15 cellular contexts compared by ENCODE assay signal in genomic region chr13:105345116-105345515, GRCh38.
DNase-seq lines count a peak whose midpoint lies in the region; ATAC-seq and TF ChIP-seq lines count a peak whose summit lies in the region.
"Had no signal": no experiment of that assay in that cellular context is flagged by ENCODE, and none has a peak within 500 bp of the region (broad histone marks: within the 10 kb centered on the region; RNA-seq: fewer than 3 reads in every experiment).

No MANE protein-coding gene starts in this region.

- intact Hi-C loops in right lobe of liver (cut with DNase I) = no loop called here
- intact Hi-C loops in activated CD4-positive, alpha-beta memory T cell treated with anti-CD3 and anti-CD28 coated beads for 36 hours (cut with micrococcal nuclease) = no loop called here
- intact Hi-C loops in activated CD8-positive, alpha-beta T cell treated with anti-CD3 and anti-CD28 coated beads for 36 hours (cut with micrococcal nuclease) = no loop called here

- peaks cover 6% of the 10 kb centered on the region for H3K9me3 Mint-ChIP-seq in chondrocyte (ENCODE audit: low read depth)
- no peaks in the 10 kb centered on the region for H3K9me3 Mint-ChIP-seq in activated CD4-positive, alpha-beta memory T cell treated with anti-CD3 and anti-CD28 coated beads for 36 hours
- H3K9me3 Mint-ChIP-seq in activated CD8-positive, alpha-beta T cell treated with anti-CD3 and anti-CD28 coated beads for 36 hours = no peaks in the 10 kb centered on the region
- H3K9me3 Mint-ChIP-seq: CD4-positive, alpha-beta T cell had no signal

- H3K27me3 ChIP-seq in trophoblast cell (ENCODE audit: insufficient read depth, low read length) (no peaks in the 10 kb centered on the region), right lobe of liver (no peaks in the 10 kb centered on the region)

- H3K27me3 Mint-ChIP-seq in chondrocyte (ENCODE audit: low read depth) = no peaks in the 10 kb centered on the region
- H3K27me3 Mint-ChIP-seq in activated CD4-positive, alpha-beta memory T cell treated with anti-CD3 and anti-CD28 coated beads for 36 hours = no peaks in the 10 kb centered on the region
- no peaks in the 10 kb centered on the region for H3K27me3 Mint-ChIP-seq in activated CD8-positive, alpha-beta T cell treated with anti-CD3 and anti-CD28 coated beads for 36 hours
- H3K27me3 Mint-ChIP-seq: B cell; CD4-positive, alpha-beta T cell had no signal

- DNase-seq in chondrocyte (ENCODE audit: low spot score) (no peak), kidney tubule cell (ENCODE audit: low spot score) (peak; percentile 9), trophoblast cell (no peak), right lobe of liver (no peak)
- no peak for DNase-seq in activated CD4-positive, alpha-beta memory T cell treated with anti-CD3 and anti-CD28 coated beads for 36 hours
- DNase-seq in activated CD8-positive, alpha-beta T cell treated with anti-CD3 and anti-CD28 coated beads for 36 hours = no peak
- DNase-seq: C1 segment of cervical spinal cord; CD4-positive, alpha-beta T cell; DMS79; GM23248 had no signal

- H3K36me3 Mint-ChIP-seq in chondrocyte (ENCODE audit: low read depth) = no peaks in the 10 kb centered on the region
- H3K36me3 Mint-ChIP-seq in activated CD4-positive, alpha-beta memory T cell treated with anti-CD3 and anti-CD28 coated beads for 36 hours = no peaks in the 10 kb centered on the region
- H3K36me3 Mint-ChIP-seq in activated CD8-positive, alpha-beta T cell treated with anti-CD3 and anti-CD28 coated beads for 36 hours (ENCODE audit: low read depth) = no peaks in the 10 kb centered on the region

- CTCF ChIA-PET in activated CD4-positive, alpha-beta memory T cell treated with anti-CD3 and anti-CD28 coated beads for 36 hours (lab: Charles Lee) = no interaction called here
- CTCF ChIA-PET in activated CD8-positive, alpha-beta T cell treated with anti-CD3 and anti-CD28 coated beads for 36 hours (lab: Charles Lee) = no interaction called here

- no peak overlapping the region for H3K4me3 Mint-ChIP-seq in chondrocyte (ENCODE audit: unreplicated experiment)
- no peak overlapping the region for H3K4me3 Mint-ChIP-seq in activated CD4-positive, alpha-beta memory T cell treated with anti-CD3 and anti-CD28 coated beads for 36 hours
- H3K4me3 Mint-ChIP-seq in activated CD8-positive, alpha-beta T cell treated with anti-CD3 and anti-CD28 coated beads for 36 hours = no peak overlapping the region
- H3K4me3 Mint-ChIP-seq: B cell; CD4-positive, alpha-beta T cell had no signal

- no peak overlapping the region for H2AFZ ChIP-seq in trophoblast cell (ENCODE audit: insufficient read depth, low read length, poor library complexity)
- H2AFZ ChIP-seq: GM23248 had no signal

- no peak overlapping the region for H4K12ac ChIP-seq in trophoblast cell (ENCODE audit: low read depth, low read length)

- H3K36me3 ChIP-seq in trophoblast cell (ENCODE audit: control insufficient read depth in 1 of 2, insufficient read depth in 2 of 2, low read length in 2 of 2) (no peaks in the 10 kb centered on the region), right lobe of liver (no peaks in the 10 kb centered on the region)

- H2BK120ac ChIP-seq in trophoblast cell (ENCODE audit: insufficient read depth, low read length, poor library complexity) = no peak overlapping the region

- ATAC-seq in HG02852 (IDR thresholded peaks at IDR 0.05; ENCODE audit: unreplicated experiment) (no peak), right lobe of liver (no peak)
- ATAC-seq in activated CD8-positive, alpha-beta T cell treated with anti-CD3 and anti-CD28 coated beads for 36 hours = no peak
- ATAC-seq: GM12878, HCT116 had no signal

- H3K4me3 ChIP-seq in trophoblast cell (ENCODE audit: low read depth, low read length) (no peak overlapping the region), right lobe of liver (no peak overlapping the region)
- H3K4me3 ChIP-seq: GM12878, GM23248 had no signal

- peaks cover 8% of the 10 kb centered on the region for H3K79me1 ChIP-seq in trophoblast cell (ENCODE audit: low read length)

- no peak for TF ChIP-seq CTCF in chondrocyte (IDR thresholded peaks at IDR 0.05)
- no peak for TF ChIP-seq CTCF in right lobe of liver (IDR thresholded peaks at IDR 0.05)
- TF ChIP-seq CTCF in activated CD8-positive, alpha-beta T cell treated with anti-CD3 and anti-CD28 coated beads for 36 hours (IDR thresholded peaks at IDR 0.05) = no peak

- H2BK12ac ChIP-seq in trophoblast cell (ENCODE audit: low read length) = peak overlapping the region; percentile 50

- no peak overlapping the region for H2AK5ac ChIP-seq in trophoblast cell (ENCODE audit: low read length)

- no peak overlapping the region for H2BK5ac ChIP-seq in trophoblast cell (ENCODE audit: low read depth, low read length, poor library complexity)

- H3K14ac ChIP-seq in trophoblast cell (ENCODE audit: low read length) = no peak overlapping the region

- no peak for TF ChIP-seq POLR2A in right lobe of liver (IDR thresholded peaks at IDR 0.05)

- POLR2A ChIA-PET in activated CD4-positive, alpha-beta memory T cell treated with anti-CD3 and anti-CD28 coated beads for 36 hours (lab: Charles Lee) = no interaction called here
- POLR2A ChIA-PET in activated CD8-positive, alpha-beta T cell treated with anti-CD3 and anti-CD28 coated beads for 36 hours (lab: Charles Lee) = no interaction called here

- peaks cover 50% of the 10 kb centered on the region for H3K4me1 Mint-ChIP-seq in chondrocyte (ENCODE audit: low read depth)
- H3K4me1 Mint-ChIP-seq in activated CD4-positive, alpha-beta memory T cell treated with anti-CD3 and anti-CD28 coated beads for 36 hours (ENCODE audit: low read depth) = no peaks in the 10 kb centered on the region
- peaks cover 3% of the 10 kb centered on the region for H3K4me1 Mint-ChIP-seq in activated CD8-positive, alpha-beta T cell treated with anti-CD3 and anti-CD28 coated beads for 36 hours (ENCODE audit: low read depth)
- H3K4me1 Mint-ChIP-seq: B cell had no signal

- no peak overlapping the region for H3K4ac ChIP-seq in trophoblast cell (ENCODE audit: low read depth, low read length)

- no peaks in the 10 kb centered on the region for H3K9me3 ChIP-seq in trophoblast cell (ENCODE audit: insufficient read depth, low read depth, low read length)
- H3K9me3 ChIP-seq in right lobe of liver = no peaks in the 10 kb centered on the region

- no peak overlapping the region for H3K9ac ChIP-seq in trophoblast cell (ENCODE audit: low read length)
- H3K9ac ChIP-seq: GM23248 had no signal

- peak; percentile 92 for TF ChIP-seq EP300 in Ishikawa (IDR thresholded peaks at IDR 0.05; ENCODE audit: borderline replicate concordance)

- H3K27ac ChIP-seq in trophoblast cell (ENCODE audit: low read depth, low read length) (no peak overlapping the region), right lobe of liver (no peak overlapping the region)
- H3K27ac ChIP-seq: GM23248 had no signal

- WGBS in trophoblast cell (ENCODE audit: extremely low coverage, insufficient coverage, insufficient read length) = no CpG with 5 or more reads among the region's 3 CpGs
- WGBS in right lobe of liver (ENCODE audit: insufficient coverage, low coverage, low lambda C conversion rate, missing lambda C conversion rate) = 38% methylated on average over 3 of the region's 3 CpGs

- no peaks in the 10 kb centered on the region for H3K4me1 ChIP-seq in trophoblast cell (ENCODE audit: control insufficient read depth in 1 of 2, insufficient read depth in 2 of 2, low read length in 2 of 2)
- H3K4me1 ChIP-seq in right lobe of liver = no peaks in the 10 kb centered on the region

- no peaks in the 10 kb centered on the region for H3K79me2 ChIP-seq in trophoblast cell (ENCODE audit: control insufficient read depth, insufficient read depth, low read length, poor library complexity)

- no peak for TF ChIP-seq RAD21 in Ishikawa (IDR thresholded peaks at IDR 0.05; ENCODE audit: low read depth)

- no peak overlapping the region for H3K4me2 ChIP-seq in trophoblast cell (ENCODE audit: low read length)

- no peak overlapping the region for H3K23ac ChIP-seq in trophoblast cell (ENCODE audit: low read length)

- no peak overlapping the region for H4K8ac ChIP-seq in trophoblast cell (ENCODE audit: low read depth, low read length)

- H3K18ac ChIP-seq in trophoblast cell (ENCODE audit: low read length) = no peak overlapping the region

- H4K91ac ChIP-seq in trophoblast cell (ENCODE audit: low read depth, low read length) = no peak overlapping the region

- H3K27ac Mint-ChIP-seq in chondrocyte (ENCODE audit: unreplicated experiment) = peak overlapping the region; percentile 45
- no peak overlapping the region for H3K27ac Mint-ChIP-seq in activated CD4-positive, alpha-beta memory T cell treated with anti-CD3 and anti-CD28 coated beads for 36 hours
- no peak overlapping the region for H3K27ac Mint-ChIP-seq in activated CD8-positive, alpha-beta T cell treated with anti-CD3 and anti-CD28 coated beads for 36 hours
- H3K27ac Mint-ChIP-seq: B cell; CD4-positive, alpha-beta T cell had no signal

TF ChIP-seq in Ishikawa, 13 proteins besides CTCF, POLR2A, EP300 and RAD21 (continues in another document):
- TF ChIP-seq TEAD4 (IDR thresholded peaks at IDR 0.05) (peak; percentile 99), EGR1 (IDR thresholded peaks at IDR 0.05) (no peak), TCF12 (IDR thresholded peaks at IDR 0.05; ENCODE audit: low read depth) (peak; percentile 94), REST (IDR thresholded peaks at IDR 0.05; ENCODE audit: low read depth) (no peak), CREB1 (IDR thresholded peaks at IDR 0.05; ENCODE audit: low read depth) (no peak)
